8 cellular contexts compared by ENCODE assay signal in the genomic region with DNA sequence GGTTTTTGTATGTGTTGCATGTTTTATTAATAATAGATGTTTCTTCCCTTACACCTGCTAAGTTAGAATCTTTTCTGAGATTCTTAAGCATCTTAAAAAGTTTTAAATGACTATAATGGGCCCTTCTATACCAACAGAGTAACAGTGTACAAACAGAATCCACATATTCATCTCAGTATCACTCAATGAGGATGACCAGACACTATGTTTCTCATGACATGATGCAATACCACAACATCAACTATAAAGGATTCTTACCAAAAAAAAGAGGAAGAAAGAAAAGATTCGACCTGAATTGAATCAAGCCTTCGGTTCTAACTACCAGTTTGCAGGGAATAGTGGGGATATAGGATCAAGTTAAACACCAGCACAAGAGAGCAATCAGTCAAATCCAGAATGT. TPM values are rescaled to one million over a fixed set of nuclear protein-coding genes. Genes with fewer than 3 reads are reported as not detected.
DNase-seq lines count a peak whose midpoint lies in the region; ATAC-seq, FAIRE-seq and TF ChIP-seq lines count a peak whose summit lies in the region.

No MANE protein-coding gene starts in this region.

- H3K9me3 Mint-ChIP-seq in natural killer cell treated with Interleukin-12 subunit alpha and Interleukin-12 subunit beta and Interleukin-15 and Interleukin-18, amount 100 ng/mL, for 72 hours: no peaks in the 10 kb centered on the region

- H4K20me1 ChIP-seq in SU-DHL-6 (ENCODE audit: low read depth, low read length): no peaks in the 10 kb centered on the region

- peaks cover 6% of the 10 kb centered on the region; the same call in 1 of the 2 replicates for H3K36me3 ChIP-seq in SU-DHL-6 (ENCODE audit: low read length)

- H3F3A ChIP-seq in SU-DHL-6 (ENCODE audit: insufficient read depth): no peaks in the 10 kb centered on the region

- H3K27me3 Mint-ChIP-seq in natural killer cell treated with Interleukin-12 subunit alpha and Interleukin-12 subunit beta and Interleukin-15 and Interleukin-18, amount 100 ng/mL, for 72 hours: no peaks in the 10 kb centered on the region

- H3K4me3 Mint-ChIP-seq in natural killer cell treated with Interleukin-12 subunit alpha and Interleukin-12 subunit beta and Interleukin-15 and Interleukin-18, amount 100 ng/mL, for 72 hours: no peak overlapping the region

- FAIRE-seq in GM18507 (lab: Jason Lieb, UNC): peak; percentile 72

- no peak for TF ChIP-seq CTCF in SU-DHL-6 (IDR thresholded peaks at IDR 0.05; ENCODE audit: insufficient read depth, low read length, poor library complexity, severe bottlenecking)

- peaks cover 84% of the 10 kb centered on the region for H3K79me2 ChIP-seq in SU-DHL-6 (ENCODE audit: insufficient read depth, low read length)

- no peaks in the 10 kb centered on the region for H3K27me3 ChIP-seq in SU-DHL-6 (ENCODE audit: low read length)

- H3K9me2 ChIP-seq in SU-DHL-6 (replicated peaks; ENCODE audit: insufficient read depth, low read length): no peaks in the 10 kb centered on the region

- H3K27ac Mint-ChIP-seq in natural killer cell treated with Interleukin-12 subunit alpha and Interleukin-12 subunit beta and Interleukin-15 and Interleukin-18, amount 100 ng/mL, for 72 hours: peak overlapping the region; percentile 6 to 36

- peaks cover 31 to 39% of the 10 kb centered on the region in 2 donors for H3K4me1 Mint-ChIP-seq in natural killer cell treated with Interleukin-12 subunit alpha and Interleukin-12 subunit beta and Interleukin-15 and Interleukin-18, amount 100 ng/mL, for 72 hours (ENCODE audit: low read depth in 2 of 2)

- peak; percentile 92 for ATAC-seq in HG02870 (IDR thresholded peaks at IDR 0.05; ENCODE audit: unreplicated experiment)
- ATAC-seq in natural killer cell treated with Interleukin-12 subunit alpha and Interleukin-12 subunit beta and Interleukin-15 and Interleukin-18, amount 100 ng/mL, for 72 hours: peak in 1 of 2 donors; percentile 74

- no peaks in the 10 kb centered on the region for H3K9me3 ChIP-seq in SU-DHL-6 (ENCODE audit: insufficient read depth, low read length)

- peak overlapping the region; percentile 36 for H3K4me2 ChIP-seq in SU-DHL-6 (ENCODE audit: low read depth, low read length, poor library complexity, severe bottlenecking)

- H3K9ac ChIP-seq in SU-DHL-6 (ENCODE audit: low read length): no peak overlapping the region

- H2AFZ ChIP-seq in SU-DHL-6 (ENCODE audit: low read depth, low read length, severe bottlenecking): no peak overlapping the region

- H3K4me3 ChIP-seq in SU-DHL-6 (ENCODE audit: insufficient read depth, low read length, poor library complexity, severe bottlenecking): no peak overlapping the region

- no peaks in the 10 kb centered on the region for H3K36me3 Mint-ChIP-seq in natural killer cell treated with Interleukin-12 subunit alpha and Interleukin-12 subunit beta and Interleukin-15 and Interleukin-18, amount 100 ng/mL, for 72 hours

- peak overlapping the region; percentile 52 for H3K27ac ChIP-seq in SU-DHL-6 (ENCODE audit: low read depth, low read length)

- DNase-seq in GM18507 (ENCODE audit: extremely low spot score, insufficient read length, low read depth) (peak; percentile 7), COLO829 (ENCODE audit: low spot score) (no peak), germinal center (ENCODE audit: low spot score) (no peak)
- no peak for DNase-seq in natural killer cell treated with Interleukin-12 subunit alpha and Interleukin-12 subunit beta and Interleukin-15 and Interleukin-18, amount 100 ng/mL, for 72 hours (ENCODE audit: low spot score)
- DNase-seq in activated CD4-positive, alpha-beta T cell treated with anti-CD3 and anti-CD28 coated beads for 48 hours: no peak
- DNase-seq in activated effector memory CD4-positive, alpha-beta T cell treated with Interleukin-2 at 50 U/mL for 16 hours: no peak

RNA-seq across cellular contexts. Expression of a gene that starts 56.5 kb away (rescaled TPM):
- total RNA-seq in natural killer cell treated with Interleukin-12 subunit alpha and Interleukin-12 subunit beta and Interleukin-15 and Interleukin-18, amount 100 ng/mL, for 72 hours: 10 to 100 TPM; 66.1 to 92.3 TPM

RNA-seq across cellular contexts. Expression of a gene that starts 56.9 kb away (rescaled TPM):
- total RNA-seq in natural killer cell treated with Interleukin-12 subunit alpha and Interleukin-12 subunit beta and Interleukin-15 and Interleukin-18, amount 100 ng/mL, for 72 hours: not detected
